ENCODE assay signal across 1 cellular context in the genomic region with DNA sequence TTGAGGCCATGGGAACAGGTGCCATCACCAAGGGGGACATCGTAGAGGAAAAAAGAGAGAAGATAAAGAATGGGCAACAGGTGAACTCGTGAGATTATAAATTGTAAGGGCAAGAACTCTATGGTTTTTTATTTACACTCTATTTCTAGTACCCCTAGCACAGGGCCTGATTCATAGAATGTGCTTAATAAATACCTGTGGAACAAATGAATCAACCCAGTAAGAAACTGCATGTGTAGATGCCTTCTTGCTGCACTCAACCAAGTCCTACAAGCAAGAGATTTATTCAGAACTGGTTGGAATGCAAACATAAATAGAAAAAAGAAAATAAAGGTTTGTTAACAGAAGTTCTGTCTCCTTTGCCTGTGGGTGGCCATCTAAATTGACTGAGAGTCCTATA.
TF ChIP-seq lines count a peak whose summit lies in the region.

No MANE protein-coding gene starts in this region.

TF ChIP-seq in GM12878, 131 proteins besides CTCF, POLR2A, EP300 and RAD21:
- TF ChIP-seq EGR1 (IDR thresholded peaks at IDR 0.05; ENCODE audit: borderline replicate concordance in 1 of 2, low read depth in 2 of 2, low read length in 2 of 2): no peak
- no peak for TF ChIP-seq POLR2AphosphoS5 (IDR thresholded peaks at IDR 0.05; ENCODE audit: low read length)
- TF ChIP-seq, protein P1, sequence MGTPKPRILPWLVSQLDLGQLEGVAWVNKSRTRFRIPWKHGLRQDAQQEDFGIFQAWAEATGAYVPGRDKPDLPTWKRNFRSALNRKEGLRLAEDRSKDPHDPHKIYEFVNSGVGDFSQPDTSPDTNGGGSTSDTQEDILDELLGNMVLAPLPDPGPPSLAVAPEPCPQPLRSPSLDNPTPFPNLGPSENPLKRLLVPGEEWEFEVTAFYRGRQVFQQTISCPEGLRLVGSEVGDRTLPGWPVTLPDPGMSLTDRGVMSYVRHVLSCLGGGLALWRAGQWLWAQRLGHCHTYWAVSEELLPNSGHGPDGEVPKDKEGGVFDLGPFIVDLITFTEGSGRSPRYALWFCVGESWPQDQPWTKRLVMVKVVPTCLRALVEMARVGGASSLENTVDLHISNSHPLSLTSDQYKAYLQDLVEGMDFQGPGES (IDR thresholded peaks at IDR 0.05): no peak
- TF ChIP-seq, protein P2, sequence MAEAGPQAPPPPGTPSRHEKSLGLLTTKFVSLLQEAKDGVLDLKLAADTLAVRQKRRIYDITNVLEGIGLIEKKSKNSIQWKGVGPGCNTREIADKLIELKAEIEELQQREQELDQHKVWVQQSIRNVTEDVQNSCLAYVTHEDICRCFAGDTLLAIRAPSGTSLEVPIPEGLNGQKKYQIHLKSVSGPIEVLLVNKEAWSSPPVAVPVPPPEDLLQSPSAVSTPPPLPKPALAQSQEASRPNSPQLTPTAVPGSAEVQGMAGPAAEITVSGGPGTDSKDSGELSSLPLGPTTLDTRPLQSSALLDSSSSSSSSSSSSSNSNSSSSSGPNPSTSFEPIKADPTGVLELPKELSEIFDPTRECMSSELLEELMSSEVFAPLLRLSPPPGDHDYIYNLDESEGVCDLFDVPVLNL (IDR thresholded peaks at IDR 0.05; ENCODE audit: low read depth, low read length): no peak
- no peak for TF ChIP-seq RCOR1 (conservative IDR thresholded peaks at IDR 0.05; ENCODE audit: low read depth, low read length)
- TF ChIP-seq CBFB (IDR thresholded peaks at IDR 0.05; ENCODE audit: low read depth): no peak
- TF ChIP-seq FOXK2 (IDR thresholded peaks at IDR 0.05): no peak
- no peak for TF ChIP-seq POU2F2 (IDR thresholded peaks at IDR 0.05; ENCODE audit: borderline replicate concordance, low read depth, low read length)
- no peak for TF ChIP-seq BHLHE40 (IDR thresholded peaks at IDR 0.05; ENCODE audit: borderline replicate concordance in 1 of 2, low read depth in 2 of 2, low read length in 1 of 2)
- no peak for TF ChIP-seq ATF7 (IDR thresholded peaks at IDR 0.05; ENCODE audit: low read depth)
- no peak for TF ChIP-seq MTA2 (IDR thresholded peaks at IDR 0.05; ENCODE audit: low read depth)
